In the genomic region with DNA sequence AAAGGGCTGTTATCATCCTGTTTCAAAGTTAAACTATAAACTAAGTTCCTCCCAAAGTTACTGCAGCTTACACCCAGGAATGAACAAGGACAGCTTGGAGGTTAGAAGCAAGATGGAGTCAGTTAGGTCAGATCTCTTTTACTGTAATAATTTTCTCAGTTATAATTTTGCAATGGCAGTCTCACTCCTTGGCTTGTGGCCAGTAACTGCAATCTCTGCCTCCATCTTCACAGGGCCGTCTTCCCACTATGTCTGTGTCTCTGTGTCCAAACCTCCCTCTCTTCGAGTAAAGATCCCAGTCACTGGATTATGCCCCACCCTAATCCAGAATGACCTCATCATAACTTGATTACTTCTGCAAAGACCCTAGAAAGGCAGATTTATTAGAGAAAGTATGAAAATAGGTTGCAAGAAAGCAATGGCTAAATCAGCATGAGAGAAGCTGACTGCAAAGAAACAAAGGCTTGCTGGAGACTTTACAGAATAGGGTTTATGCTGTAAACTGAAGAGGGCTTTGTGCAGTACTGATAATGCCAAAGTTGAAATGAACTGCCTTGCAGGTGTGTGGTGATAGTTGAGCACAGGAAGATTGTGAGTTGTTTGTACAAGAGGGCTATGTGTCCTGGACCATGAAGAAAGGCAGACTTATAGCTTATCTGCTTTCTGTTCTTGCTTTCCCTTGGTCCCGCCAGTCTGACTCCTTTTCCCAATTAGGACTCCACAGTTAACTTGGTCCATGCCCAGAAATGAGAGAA, we compare ENCODE assay signal across 2 cellular contexts.
A peak's percentile ranks its signal among the peaks of the same experiment; 100 is the strongest.
TF ChIP-seq lines count a peak whose summit lies in the region.

No MANE protein-coding gene starts in this region.

TF ChIP-seq in HepG2, 621 proteins besides CTCF, POLR2A, EP300 and RAD21:
- TF ChIP-seq ZBTB21 (CRISPR knock-in tag; IDR thresholded peaks at IDR 0.05) (no peak), MEIS2 (CRISPR knock-in tag; IDR thresholded peaks at IDR 0.05) (no peak), ZNF33A (CRISPR knock-in tag; IDR thresholded peaks at IDR 0.05; ENCODE audit: borderline replicate concordance) (no peak), ATF7 (IDR thresholded peaks at IDR 0.05) (peak; percentile 47; the same call in 1 of the 2 replicates), ATF7 (CRISPR knock-in tag; IDR thresholded peaks at IDR 0.05) (no peak), ZBTB7A (CRISPR knock-in tag; IDR thresholded peaks at IDR 0.05) (no peak), NFE2L1 (CRISPR knock-in tag; IDR thresholded peaks at IDR 0.05; ENCODE audit: borderline replicate concordance) (no peak), ZNF253 (CRISPR knock-in tag; IDR thresholded peaks at IDR 0.05; ENCODE audit: borderline replicate concordance) (no peak)
- TF ChIP-seq, protein P1, sequence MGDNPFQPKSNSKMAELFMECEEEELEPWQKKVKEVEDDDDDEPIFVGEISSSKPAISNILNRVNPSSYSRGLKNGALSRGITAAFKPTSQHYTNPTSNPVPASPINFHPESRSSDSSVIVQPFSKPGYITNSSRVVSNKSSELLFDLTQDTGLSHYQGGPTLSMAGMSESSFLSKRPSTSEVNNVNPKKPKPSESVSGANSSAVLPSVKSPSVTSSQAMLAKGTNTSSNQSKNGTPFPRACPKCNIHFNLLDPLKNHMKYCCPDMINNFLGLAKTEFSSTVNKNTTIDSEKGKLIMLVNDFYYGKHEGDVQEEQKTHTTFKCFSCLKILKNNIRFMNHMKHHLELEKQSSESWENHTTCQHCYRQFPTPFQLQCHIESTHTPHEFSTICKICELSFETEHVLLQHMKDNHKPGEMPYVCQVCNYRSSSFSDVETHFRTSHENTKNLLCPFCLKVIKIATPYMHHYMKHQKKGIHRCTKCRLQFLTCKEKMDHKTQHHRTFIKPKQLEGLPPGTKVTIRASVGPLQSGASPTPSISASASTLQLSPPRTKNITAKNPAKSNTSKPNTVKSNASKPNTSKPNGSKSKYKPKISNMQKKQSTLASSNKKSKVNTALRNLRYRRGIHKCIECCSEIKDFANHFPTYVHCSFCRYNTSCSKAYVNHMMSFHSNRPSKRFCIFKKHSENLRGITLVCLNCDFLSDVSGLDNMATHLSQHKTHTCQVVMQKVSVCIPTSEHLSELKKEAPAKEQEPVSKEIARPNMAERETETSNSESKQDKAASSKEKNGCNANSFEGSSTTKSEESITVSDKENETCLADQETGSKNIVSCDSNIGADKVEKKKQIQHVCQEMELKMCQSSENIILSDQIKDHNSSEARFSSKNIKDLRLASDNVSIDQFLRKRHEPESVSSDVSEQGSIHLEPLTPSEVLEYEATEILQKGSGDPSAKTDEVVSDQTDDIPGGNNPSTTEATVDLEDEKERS (CRISPR knock-in tag; IDR thresholded peaks at IDR 0.05): no peak

TF ChIP-seq in K562, 482 proteins besides CTCF, POLR2A, EP300 and RAD21 (continues in another document):
- no peak for TF ChIP-seq ARHGAP35 (IDR thresholded peaks at IDR 0.05; ENCODE audit: partially characterized antibody)
- peak; percentile 80 for TF ChIP-seq ATF7 (IDR thresholded peaks at IDR 0.05)
- TF ChIP-seq, protein P2, sequence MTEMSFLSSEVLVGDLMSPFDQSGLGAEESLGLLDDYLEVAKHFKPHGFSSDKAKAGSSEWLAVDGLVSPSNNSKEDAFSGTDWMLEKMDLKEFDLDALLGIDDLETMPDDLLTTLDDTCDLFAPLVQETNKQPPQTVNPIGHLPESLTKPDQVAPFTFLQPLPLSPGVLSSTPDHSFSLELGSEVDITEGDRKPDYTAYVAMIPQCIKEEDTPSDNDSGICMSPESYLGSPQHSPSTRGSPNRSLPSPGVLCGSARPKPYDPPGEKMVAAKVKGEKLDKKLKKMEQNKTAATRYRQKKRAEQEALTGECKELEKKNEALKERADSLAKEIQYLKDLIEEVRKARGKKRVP (CRISPR knock-in tag; IDR thresholded peaks at IDR 0.05): peak; percentile 64; the same call in 1 of the 2 replicates
- TF ChIP-seq KDM1A (IDR thresholded peaks at IDR 0.05): peak; percentile 61 to 67
- TF ChIP-seq ZNF583 (CRISPR knock-in tag; IDR thresholded peaks at IDR 0.05): peak; percentile 67; the same call in 1 of the 2 replicates
- TF ChIP-seq, protein P3, sequence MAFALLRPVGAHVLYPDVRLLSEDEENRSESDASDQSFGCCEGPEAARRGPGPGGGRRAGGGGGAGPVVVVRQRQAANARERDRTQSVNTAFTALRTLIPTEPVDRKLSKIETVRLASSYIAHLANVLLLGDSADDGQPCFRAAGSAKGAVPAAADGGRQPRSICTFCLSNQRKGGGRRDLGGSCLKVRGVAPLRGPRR (CRISPR knock-in tag; IDR thresholded peaks at IDR 0.05): peak; percentile 64; the same call in 1 of the 2 replicates
- peak; percentile 84 for TF ChIP-seq MEF2D (tag; conservative IDR thresholded peaks at IDR 0.05; ENCODE audit: low read depth)
- TF ChIP-seq TAF1 (IDR thresholded peaks at IDR 0.05; ENCODE audit: control insufficient read depth, extremely low read depth, insufficient read depth, low read length, severe bottlenecking): no peak
- TF ChIP-seq PTTG1 (tag; IDR thresholded peaks at IDR 0.05; ENCODE audit: low read depth): peak; percentile 91
- TF ChIP-seq ZNF316 (IDR thresholded peaks at IDR 0.05): no peak
- peak; percentile 93 for TF ChIP-seq ZNF766 (CRISPR knock-in tag; conservative IDR thresholded peaks at IDR 0.05)
- no peak for TF ChIP-seq TRIM28 (IDR thresholded peaks at IDR 0.05)
- no peak for TF ChIP-seq ZNF282 (CRISPR knock-in tag; IDR thresholded peaks at IDR 0.05)
- TF ChIP-seq, protein P4, sequence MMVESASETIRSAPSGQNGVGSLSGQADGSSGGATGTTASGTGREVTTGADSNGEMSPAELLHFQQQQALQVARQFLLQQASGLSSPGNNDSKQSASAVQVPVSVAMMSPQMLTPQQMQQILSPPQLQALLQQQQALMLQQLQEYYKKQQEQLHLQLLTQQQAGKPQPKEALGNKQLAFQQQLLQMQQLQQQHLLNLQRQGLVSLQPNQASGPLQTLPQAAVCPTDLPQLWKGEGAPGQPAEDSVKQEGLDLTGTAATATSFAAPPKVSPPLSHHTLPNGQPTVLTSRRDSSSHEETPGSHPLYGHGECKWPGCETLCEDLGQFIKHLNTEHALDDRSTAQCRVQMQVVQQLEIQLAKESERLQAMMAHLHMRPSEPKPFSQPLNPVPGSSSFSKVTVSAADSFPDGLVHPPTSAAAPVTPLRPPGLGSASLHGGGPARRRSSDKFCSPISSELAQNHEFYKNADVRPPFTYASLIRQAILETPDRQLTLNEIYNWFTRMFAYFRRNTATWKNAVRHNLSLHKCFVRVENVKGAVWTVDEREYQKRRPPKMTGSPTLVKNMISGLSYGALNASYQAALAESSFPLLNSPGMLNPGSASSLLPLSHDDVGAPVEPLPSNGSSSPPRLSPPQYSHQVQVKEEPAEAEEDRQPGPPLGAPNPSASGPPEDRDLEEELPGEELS (CRISPR knock-in tag; IDR thresholded peaks at IDR 0.05; ENCODE audit: borderline replicate concordance): no peak
- TF ChIP-seq, protein P5, sequence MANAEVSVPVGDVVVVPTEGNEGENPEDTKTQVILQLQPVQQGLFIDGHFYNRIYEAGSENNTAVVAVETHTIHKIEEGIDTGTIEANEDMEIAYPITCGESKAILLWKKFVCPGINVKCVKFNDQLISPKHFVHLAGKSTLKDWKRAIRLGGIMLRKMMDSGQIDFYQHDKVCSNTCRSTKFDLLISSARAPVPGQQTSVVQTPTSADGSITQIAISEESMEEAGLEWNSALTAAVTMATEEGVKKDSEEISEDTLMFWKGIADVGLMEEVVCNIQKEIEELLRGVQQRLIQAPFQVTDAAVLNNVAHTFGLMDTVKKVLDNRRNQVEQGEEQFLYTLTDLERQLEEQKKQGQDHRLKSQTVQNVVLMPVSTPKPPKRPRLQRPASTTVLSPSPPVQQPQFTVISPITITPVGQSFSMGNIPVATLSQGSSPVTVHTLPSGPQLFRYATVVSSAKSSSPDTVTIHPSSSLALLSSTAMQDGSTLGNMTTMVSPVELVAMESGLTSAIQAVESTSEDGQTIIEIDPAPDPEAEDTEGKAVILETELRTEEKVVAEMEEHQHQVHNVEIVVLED (CRISPR knock-in tag; IDR thresholded peaks at IDR 0.05): peak; percentile 42; the same call in 1 of the 2 replicates
- no peak for TF ChIP-seq TCFL5 (CRISPR knock-in tag; conservative IDR thresholded peaks at IDR 0.05)
- TF ChIP-seq, protein P6, sequence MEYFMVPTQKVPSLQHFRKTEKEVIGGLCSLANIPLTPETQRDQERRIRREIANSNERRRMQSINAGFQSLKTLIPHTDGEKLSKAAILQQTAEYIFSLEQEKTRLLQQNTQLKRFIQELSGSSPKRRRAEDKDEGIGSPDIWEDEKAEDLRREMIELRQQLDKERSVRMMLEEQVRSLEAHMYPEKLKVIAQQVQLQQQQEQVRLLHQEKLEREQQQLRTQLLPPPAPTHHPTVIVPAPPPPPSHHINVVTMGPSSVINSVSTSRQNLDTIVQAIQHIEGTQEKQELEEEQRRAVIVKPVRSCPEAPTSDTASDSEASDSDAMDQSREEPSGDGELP (CRISPR knock-in tag; IDR thresholded peaks at IDR 0.05; ENCODE audit: borderline replicate concordance): no peak
- TF ChIP-seq, protein P7, sequence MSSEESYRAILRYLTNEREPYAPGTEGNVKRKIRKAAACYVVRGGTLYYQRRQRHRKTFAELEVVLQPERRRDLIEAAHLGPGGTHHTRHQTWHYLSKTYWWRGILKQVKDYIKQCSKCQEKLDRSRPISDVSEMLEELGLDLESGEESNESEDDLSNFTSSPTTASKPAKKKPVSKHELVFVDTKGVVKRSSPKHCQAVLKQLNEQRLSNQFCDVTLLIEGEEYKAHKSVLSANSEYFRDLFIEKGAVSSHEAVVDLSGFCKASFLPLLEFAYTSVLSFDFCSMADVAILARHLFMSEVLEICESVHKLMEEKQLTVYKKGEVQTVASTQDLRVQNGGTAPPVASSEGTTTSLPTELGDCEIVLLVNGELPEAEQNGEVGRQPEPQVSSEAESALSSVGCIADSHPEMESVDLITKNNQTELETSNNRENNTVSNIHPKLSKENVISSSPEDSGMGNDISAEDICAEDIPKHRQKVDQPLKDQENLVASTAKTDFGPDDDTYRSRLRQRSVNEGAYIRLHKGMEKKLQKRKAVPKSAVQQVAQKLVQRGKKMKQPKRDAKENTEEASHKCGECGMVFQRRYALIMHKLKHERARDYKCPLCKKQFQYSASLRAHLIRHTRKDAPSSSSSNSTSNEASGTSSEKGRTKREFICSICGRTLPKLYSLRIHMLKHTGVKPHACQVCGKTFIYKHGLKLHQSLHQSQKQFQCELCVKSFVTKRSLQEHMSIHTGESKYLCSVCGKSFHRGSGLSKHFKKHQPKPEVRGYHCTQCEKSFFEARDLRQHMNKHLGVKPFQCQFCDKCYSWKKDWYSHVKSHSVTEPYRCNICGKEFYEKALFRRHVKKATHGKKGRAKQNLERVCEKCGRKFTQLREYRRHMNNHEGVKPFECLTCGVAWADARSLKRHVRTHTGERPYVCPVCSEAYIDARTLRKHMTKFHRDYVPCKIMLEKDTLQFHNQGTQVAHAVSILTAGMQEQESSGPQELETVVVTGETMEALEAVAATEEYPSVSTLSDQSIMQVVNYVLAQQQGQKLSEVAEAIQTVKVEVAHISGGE (CRISPR knock-in tag; IDR thresholded peaks at IDR 0.05): peak in 1 of 3 experiments; percentile 53; a peak in 2 of 6 replicates
- TF ChIP-seq, protein P8, sequence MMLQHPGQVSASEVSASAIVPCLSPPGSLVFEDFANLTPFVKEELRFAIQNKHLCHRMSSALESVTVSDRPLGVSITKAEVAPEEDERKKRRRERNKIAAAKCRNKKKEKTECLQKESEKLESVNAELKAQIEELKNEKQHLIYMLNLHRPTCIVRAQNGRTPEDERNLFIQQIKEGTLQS (IDR thresholded peaks at IDR 0.05): peak; percentile 80
- TF ChIP-seq, protein P8 (CRISPR knock-in tag; conservative IDR thresholded peaks at IDR 0.05): no peak
- no peak for TF ChIP-seq SREBF1 (IDR thresholded peaks at IDR 0.05; ENCODE audit: borderline replicate concordance, low read depth, low read length)
- no peak for TF ChIP-seq ASH1L (IDR thresholded peaks at IDR 0.05; ENCODE audit: borderline replicate concordance, low read depth, partially characterized antibody)
- no peak for TF ChIP-seq ZFP30 (CRISPR knock-in tag; IDR thresholded peaks at IDR 0.05; ENCODE audit: borderline replicate concordance)
- TF ChIP-seq, protein P9, sequence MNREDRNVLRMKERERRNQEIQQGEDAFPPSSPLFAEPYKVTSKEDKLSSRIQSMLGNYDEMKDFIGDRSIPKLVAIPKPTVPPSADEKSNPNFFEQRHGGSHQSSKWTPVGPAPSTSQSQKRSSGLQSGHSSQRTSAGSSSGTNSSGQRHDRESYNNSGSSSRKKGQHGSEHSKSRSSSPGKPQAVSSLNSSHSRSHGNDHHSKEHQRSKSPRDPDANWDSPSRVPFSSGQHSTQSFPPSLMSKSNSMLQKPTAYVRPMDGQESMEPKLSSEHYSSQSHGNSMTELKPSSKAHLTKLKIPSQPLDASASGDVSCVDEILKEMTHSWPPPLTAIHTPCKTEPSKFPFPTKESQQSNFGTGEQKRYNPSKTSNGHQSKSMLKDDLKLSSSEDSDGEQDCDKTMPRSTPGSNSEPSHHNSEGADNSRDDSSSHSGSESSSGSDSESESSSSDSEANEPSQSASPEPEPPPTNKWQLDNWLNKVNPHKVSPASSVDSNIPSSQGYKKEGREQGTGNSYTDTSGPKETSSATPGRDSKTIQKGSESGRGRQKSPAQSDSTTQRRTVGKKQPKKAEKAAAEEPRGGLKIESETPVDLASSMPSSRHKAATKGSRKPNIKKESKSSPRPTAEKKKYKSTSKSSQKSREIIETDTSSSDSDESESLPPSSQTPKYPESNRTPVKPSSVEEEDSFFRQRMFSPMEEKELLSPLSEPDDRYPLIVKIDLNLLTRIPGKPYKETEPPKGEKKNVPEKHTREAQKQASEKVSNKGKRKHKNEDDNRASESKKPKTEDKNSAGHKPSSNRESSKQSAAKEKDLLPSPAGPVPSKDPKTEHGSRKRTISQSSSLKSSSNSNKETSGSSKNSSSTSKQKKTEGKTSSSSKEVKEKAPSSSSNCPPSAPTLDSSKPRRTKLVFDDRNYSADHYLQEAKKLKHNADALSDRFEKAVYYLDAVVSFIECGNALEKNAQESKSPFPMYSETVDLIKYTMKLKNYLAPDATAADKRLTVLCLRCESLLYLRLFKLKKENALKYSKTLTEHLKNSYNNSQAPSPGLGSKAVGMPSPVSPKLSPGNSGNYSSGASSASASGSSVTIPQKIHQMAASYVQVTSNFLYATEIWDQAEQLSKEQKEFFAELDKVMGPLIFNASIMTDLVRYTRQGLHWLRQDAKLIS (CRISPR knock-in tag; IDR thresholded peaks at IDR 0.05): 0 out of 2 replicates have a peak, but pooled peaks have one; percentile 28
- peak; percentile 80 for TF ChIP-seq ZNF239 (CRISPR knock-in tag; IDR thresholded peaks at IDR 0.05)
- no peak for TF ChIP-seq ZNF311 (CRISPR knock-in tag; IDR thresholded peaks at IDR 0.05)
- no peak for TF ChIP-seq BDP1 (IDR thresholded peaks at IDR 0.05; ENCODE audit: insufficient read depth, insufficient read length)
- peak; percentile 47 for TF ChIP-seq MEIS2 (IDR thresholded peaks at IDR 0.05; ENCODE audit: partially characterized antibody)
- 0 out of 2 replicates have a peak, but pooled peaks have one; percentile 19 for TF ChIP-seq SMARCE1 (IDR thresholded peaks at IDR 0.05)
- TF ChIP-seq MCM7 (IDR thresholded peaks at IDR 0.05): no peak
- TF ChIP-seq PCBP1 (IDR thresholded peaks at IDR 0.05; ENCODE audit: low read depth, low read length, poor library complexity, severe bottlenecking): no peak
- TF ChIP-seq NFIC (IDR thresholded peaks at IDR 0.05): peak; percentile 96
- TF ChIP-seq E2F3 (CRISPR knock-in tag; IDR thresholded peaks at IDR 0.05): peak; percentile 83; the same call in 1 of the 2 replicates
- TF ChIP-seq TAF15 (IDR thresholded peaks at IDR 0.05; ENCODE audit: low read depth, low read length): no peak
- TF ChIP-seq ZNF124 (CRISPR knock-in tag; IDR thresholded peaks at IDR 0.05): no peak
- TF ChIP-seq ZNF830 (CRISPR knock-in tag; IDR thresholded peaks at IDR 0.05): no peak
- TF ChIP-seq ZNF134 (CRISPR knock-in tag; conservative IDR thresholded peaks at IDR 0.05): no peak
- no peak for TF ChIP-seq ZKSCAN1 (IDR thresholded peaks at IDR 0.05; ENCODE audit: low read depth, low read length)
- no peak for TF ChIP-seq ZNF143 (CRISPR knock-in tag; IDR thresholded peaks at IDR 0.05)
- TF ChIP-seq GABPB1 (CRISPR knock-in tag; IDR thresholded peaks at IDR 0.05): no peak
